In the genomic region with DNA sequence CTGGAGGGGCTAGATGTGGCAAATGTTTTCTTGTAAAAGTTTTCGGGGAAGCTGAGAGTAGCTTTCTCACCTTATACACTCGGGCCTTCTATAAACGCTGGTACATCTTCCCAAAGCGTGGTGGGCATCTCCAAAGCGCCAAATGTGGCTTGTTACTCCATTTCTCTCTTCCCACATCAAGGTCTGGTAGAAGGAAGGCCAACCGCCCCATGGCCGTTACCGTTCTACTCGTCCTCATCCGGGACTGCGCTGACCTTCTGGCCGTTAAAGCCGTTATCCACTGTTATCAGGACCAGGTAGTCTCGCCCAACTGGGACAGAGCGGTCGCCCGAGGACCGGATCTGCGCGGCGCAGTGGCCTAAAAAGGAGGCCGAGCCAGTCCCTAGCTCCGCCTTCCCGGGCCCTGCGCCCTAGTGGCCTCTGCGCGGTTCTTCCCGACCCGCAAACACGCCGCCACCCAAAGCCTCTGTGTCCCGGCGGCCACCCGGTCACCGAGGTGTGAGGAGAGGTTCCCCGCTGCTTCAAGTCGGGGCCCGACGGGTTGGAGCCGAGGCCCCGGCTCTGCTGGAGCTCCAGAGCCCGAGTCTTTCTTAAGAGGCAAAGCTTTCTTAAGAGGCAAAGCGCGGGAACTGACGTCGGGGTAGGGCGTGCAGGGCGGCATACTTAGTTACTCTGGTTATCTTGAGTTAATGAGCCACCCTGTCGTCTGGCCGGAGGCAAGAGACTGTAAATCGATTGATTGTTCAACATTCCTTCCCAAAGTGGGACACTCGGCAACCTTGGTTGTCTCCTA, we compare ENCODE assay signal across 1 cellular context.
A peak's percentile ranks its signal among the peaks of the same experiment; 100 is the strongest.
TF ChIP-seq lines count a peak whose summit lies in the region.

No MANE protein-coding gene starts in this region.

TF ChIP-seq in K562, 482 proteins besides CTCF, POLR2A, EP300 and RAD21 (continued from another document and continues in another):
- TF ChIP-seq, protein P1, sequence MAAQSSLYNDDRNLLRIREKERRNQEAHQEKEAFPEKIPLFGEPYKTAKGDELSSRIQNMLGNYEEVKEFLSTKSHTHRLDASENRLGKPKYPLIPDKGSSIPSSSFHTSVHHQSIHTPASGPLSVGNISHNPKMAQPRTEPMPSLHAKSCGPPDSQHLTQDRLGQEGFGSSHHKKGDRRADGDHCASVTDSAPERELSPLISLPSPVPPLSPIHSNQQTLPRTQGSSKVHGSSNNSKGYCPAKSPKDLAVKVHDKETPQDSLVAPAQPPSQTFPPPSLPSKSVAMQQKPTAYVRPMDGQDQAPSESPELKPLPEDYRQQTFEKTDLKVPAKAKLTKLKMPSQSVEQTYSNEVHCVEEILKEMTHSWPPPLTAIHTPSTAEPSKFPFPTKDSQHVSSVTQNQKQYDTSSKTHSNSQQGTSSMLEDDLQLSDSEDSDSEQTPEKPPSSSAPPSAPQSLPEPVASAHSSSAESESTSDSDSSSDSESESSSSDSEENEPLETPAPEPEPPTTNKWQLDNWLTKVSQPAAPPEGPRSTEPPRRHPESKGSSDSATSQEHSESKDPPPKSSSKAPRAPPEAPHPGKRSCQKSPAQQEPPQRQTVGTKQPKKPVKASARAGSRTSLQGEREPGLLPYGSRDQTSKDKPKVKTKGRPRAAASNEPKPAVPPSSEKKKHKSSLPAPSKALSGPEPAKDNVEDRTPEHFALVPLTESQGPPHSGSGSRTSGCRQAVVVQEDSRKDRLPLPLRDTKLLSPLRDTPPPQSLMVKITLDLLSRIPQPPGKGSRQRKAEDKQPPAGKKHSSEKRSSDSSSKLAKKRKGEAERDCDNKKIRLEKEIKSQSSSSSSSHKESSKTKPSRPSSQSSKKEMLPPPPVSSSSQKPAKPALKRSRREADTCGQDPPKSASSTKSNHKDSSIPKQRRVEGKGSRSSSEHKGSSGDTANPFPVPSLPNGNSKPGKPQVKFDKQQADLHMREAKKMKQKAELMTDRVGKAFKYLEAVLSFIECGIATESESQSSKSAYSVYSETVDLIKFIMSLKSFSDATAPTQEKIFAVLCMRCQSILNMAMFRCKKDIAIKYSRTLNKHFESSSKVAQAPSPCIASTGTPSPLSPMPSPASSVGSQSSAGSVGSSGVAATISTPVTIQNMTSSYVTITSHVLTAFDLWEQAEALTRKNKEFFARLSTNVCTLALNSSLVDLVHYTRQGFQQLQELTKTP (IDR thresholded peaks at IDR 0.05; ENCODE audit: low read depth in 1 of 2, partially characterized antibody in 2 of 2), result peak; percentile 51 to 64
- no peak for TF ChIP-seq ZNF583 (CRISPR knock-in tag; IDR thresholded peaks at IDR 0.05)
- TF ChIP-seq, protein P2, sequence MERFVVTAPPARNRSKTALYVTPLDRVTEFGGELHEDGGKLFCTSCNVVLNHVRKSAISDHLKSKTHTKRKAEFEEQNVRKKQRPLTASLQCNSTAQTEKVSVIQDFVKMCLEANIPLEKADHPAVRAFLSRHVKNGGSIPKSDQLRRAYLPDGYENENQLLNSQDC (CRISPR knock-in tag; IDR thresholded peaks at IDR 0.05), result peak; percentile 49
- TF ChIP-seq, protein P3, sequence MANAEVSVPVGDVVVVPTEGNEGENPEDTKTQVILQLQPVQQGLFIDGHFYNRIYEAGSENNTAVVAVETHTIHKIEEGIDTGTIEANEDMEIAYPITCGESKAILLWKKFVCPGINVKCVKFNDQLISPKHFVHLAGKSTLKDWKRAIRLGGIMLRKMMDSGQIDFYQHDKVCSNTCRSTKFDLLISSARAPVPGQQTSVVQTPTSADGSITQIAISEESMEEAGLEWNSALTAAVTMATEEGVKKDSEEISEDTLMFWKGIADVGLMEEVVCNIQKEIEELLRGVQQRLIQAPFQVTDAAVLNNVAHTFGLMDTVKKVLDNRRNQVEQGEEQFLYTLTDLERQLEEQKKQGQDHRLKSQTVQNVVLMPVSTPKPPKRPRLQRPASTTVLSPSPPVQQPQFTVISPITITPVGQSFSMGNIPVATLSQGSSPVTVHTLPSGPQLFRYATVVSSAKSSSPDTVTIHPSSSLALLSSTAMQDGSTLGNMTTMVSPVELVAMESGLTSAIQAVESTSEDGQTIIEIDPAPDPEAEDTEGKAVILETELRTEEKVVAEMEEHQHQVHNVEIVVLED (CRISPR knock-in tag; IDR thresholded peaks at IDR 0.05), result no peak
- no peak for TF ChIP-seq ZNF133 (CRISPR knock-in tag; IDR thresholded peaks at IDR 0.05)
- TF ChIP-seq HNRNPLL (IDR thresholded peaks at IDR 0.05; ENCODE audit: low read depth, low read length, poor library complexity, severe bottlenecking), result peak; percentile 77
- TF ChIP-seq PTTG1 (tag; IDR thresholded peaks at IDR 0.05; ENCODE audit: low read depth), result no peak
- peak; percentile 15 for TF ChIP-seq MXI1 (IDR thresholded peaks at IDR 0.05; ENCODE audit: low read depth, low read length)
- TF ChIP-seq IRF2 (CRISPR knock-in tag; IDR thresholded peaks at IDR 0.05), result no peak
- TF ChIP-seq TRIM28 (IDR thresholded peaks at IDR 0.05), result no peak; the same call in 1 of the 2 replicates
- TF ChIP-seq CCAR2 (IDR thresholded peaks at IDR 0.05; ENCODE audit: low read depth, low read length), result no peak
- peak; percentile 24; the same call in 1 of the 2 replicates for TF ChIP-seq ZBTB17 (CRISPR knock-in tag; IDR thresholded peaks at IDR 0.05)
- TF ChIP-seq, protein P4, sequence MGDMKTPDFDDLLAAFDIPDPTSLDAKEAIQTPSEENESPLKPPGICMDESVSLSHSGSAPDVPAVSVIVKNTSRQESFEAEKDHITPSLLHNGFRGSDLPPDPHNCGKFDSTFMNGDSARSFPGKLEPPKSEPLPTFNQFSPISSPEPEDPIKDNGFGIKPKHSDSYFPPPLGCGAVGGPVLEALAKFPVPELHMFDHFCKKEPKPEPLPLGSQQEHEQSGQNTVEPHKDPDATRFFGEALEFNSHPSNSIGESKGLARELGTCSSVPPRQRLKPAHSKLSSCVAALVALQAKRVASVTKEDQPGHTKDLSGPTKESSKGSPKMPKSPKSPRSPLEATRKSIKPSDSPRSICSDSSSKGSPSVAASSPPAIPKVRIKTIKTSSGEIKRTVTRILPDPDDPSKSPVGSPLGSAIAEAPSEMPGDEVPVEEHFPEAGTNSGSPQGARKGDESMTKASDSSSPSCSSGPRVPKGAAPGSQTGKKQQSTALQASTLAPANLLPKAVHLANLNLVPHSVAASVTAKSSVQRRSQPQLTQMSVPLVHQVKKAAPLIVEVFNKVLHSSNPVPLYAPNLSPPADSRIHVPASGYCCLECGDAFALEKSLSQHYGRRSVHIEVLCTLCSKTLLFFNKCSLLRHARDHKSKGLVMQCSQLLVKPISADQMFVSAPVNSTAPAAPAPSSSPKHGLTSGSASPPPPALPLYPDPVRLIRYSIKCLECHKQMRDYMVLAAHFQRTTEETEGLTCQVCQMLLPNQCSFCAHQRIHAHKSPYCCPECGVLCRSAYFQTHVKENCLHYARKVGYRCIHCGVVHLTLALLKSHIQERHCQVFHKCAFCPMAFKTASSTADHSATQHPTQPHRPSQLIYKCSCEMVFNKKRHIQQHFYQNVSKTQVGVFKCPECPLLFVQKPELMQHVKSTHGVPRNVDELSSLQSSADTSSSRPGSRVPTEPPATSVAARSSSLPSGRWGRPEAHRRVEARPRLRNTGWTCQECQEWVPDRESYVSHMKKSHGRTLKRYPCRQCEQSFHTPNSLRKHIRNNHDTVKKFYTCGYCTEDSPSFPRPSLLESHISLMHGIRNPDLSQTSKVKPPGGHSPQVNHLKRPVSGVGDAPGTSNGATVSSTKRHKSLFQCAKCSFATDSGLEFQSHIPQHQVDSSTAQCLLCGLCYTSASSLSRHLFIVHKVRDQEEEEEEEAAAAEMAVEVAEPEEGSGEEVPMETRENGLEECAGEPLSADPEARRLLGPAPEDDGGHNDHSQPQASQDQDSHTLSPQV (IDR thresholded peaks at IDR 0.05), result peak; percentile 99
- no peak; the same call in 1 of the 2 replicates for TF ChIP-seq GTF2A2 (tag; IDR thresholded peaks at IDR 0.05)
- peak; percentile 92 for TF ChIP-seq GATAD2B (IDR thresholded peaks at IDR 0.05; ENCODE audit: borderline replicate concordance)
- TF ChIP-seq ZC3H8 (IDR thresholded peaks at IDR 0.05), result no peak
- no peak for TF ChIP-seq BRCA1 (IDR thresholded peaks at IDR 0.05)
- TF ChIP-seq BRCA1 (CRISPR knock-in tag; IDR thresholded peaks at IDR 0.05), result no peak
- TF ChIP-seq DNMT1 (IDR thresholded peaks at IDR 0.05), result no peak
- TF ChIP-seq, protein P5, sequence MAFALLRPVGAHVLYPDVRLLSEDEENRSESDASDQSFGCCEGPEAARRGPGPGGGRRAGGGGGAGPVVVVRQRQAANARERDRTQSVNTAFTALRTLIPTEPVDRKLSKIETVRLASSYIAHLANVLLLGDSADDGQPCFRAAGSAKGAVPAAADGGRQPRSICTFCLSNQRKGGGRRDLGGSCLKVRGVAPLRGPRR (CRISPR knock-in tag; IDR thresholded peaks at IDR 0.05), result peak; percentile 72; the same call in 1 of the 2 replicates
- TF ChIP-seq, protein P6, sequence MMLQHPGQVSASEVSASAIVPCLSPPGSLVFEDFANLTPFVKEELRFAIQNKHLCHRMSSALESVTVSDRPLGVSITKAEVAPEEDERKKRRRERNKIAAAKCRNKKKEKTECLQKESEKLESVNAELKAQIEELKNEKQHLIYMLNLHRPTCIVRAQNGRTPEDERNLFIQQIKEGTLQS (IDR thresholded peaks at IDR 0.05), result peak; percentile 17; the same call in 1 of the 2 replicates
- TF ChIP-seq, protein P6 (CRISPR knock-in tag; conservative IDR thresholded peaks at IDR 0.05), result peak; percentile 71; the same call in 1 of the 2 replicates
- TF ChIP-seq NFXL1 (CRISPR knock-in tag; IDR thresholded peaks at IDR 0.05), result no peak
- peak; percentile 90; the same call in 1 of the 2 replicates for TF ChIP-seq NBN (IDR thresholded peaks at IDR 0.05; ENCODE audit: low read depth)
- TF ChIP-seq ARID1B (IDR thresholded peaks at IDR 0.05), result peak; percentile 71
- TF ChIP-seq ZSCAN32 (CRISPR knock-in tag; IDR thresholded peaks at IDR 0.05), result no peak
- no peak for TF ChIP-seq ARHGAP35 (IDR thresholded peaks at IDR 0.05; ENCODE audit: partially characterized antibody)
- no peak for TF ChIP-seq ZNF695 (CRISPR knock-in tag; IDR thresholded peaks at IDR 0.05)
- TF ChIP-seq SREBF2 (CRISPR knock-in tag; IDR thresholded peaks at IDR 0.05), result no peak
- TF ChIP-seq, protein P7, sequence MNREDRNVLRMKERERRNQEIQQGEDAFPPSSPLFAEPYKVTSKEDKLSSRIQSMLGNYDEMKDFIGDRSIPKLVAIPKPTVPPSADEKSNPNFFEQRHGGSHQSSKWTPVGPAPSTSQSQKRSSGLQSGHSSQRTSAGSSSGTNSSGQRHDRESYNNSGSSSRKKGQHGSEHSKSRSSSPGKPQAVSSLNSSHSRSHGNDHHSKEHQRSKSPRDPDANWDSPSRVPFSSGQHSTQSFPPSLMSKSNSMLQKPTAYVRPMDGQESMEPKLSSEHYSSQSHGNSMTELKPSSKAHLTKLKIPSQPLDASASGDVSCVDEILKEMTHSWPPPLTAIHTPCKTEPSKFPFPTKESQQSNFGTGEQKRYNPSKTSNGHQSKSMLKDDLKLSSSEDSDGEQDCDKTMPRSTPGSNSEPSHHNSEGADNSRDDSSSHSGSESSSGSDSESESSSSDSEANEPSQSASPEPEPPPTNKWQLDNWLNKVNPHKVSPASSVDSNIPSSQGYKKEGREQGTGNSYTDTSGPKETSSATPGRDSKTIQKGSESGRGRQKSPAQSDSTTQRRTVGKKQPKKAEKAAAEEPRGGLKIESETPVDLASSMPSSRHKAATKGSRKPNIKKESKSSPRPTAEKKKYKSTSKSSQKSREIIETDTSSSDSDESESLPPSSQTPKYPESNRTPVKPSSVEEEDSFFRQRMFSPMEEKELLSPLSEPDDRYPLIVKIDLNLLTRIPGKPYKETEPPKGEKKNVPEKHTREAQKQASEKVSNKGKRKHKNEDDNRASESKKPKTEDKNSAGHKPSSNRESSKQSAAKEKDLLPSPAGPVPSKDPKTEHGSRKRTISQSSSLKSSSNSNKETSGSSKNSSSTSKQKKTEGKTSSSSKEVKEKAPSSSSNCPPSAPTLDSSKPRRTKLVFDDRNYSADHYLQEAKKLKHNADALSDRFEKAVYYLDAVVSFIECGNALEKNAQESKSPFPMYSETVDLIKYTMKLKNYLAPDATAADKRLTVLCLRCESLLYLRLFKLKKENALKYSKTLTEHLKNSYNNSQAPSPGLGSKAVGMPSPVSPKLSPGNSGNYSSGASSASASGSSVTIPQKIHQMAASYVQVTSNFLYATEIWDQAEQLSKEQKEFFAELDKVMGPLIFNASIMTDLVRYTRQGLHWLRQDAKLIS (CRISPR knock-in tag; IDR thresholded peaks at IDR 0.05), result peak; percentile 77
- TF ChIP-seq MYNN (IDR thresholded peaks at IDR 0.05), result peak; percentile 35; the same call in 1 of the 2 replicates
- no peak for TF ChIP-seq MYNN (CRISPR knock-in tag; IDR thresholded peaks at IDR 0.05)
- no peak for TF ChIP-seq NCOA2 (IDR thresholded peaks at IDR 0.05; ENCODE audit: partially characterized antibody in 2 of 2)
- peak; percentile 96 for TF ChIP-seq EP400 (IDR thresholded peaks at IDR 0.05)
- TF ChIP-seq U2AF2 (optimal IDR thresholded peaks at IDR 0.05; ENCODE audit: low read depth, low read length), result no peak
- TF ChIP-seq ZNF239 (CRISPR knock-in tag; IDR thresholded peaks at IDR 0.05), result no peak
- no peak for TF ChIP-seq ZNF212 (CRISPR knock-in tag; IDR thresholded peaks at IDR 0.05)
- no peak; the same call in 1 of the 2 replicates for TF ChIP-seq RAD51 (IDR thresholded peaks at IDR 0.05; ENCODE audit: borderline replicate concordance, low read depth)
- peak; percentile 89 for TF ChIP-seq ZNF12 (CRISPR knock-in tag; IDR thresholded peaks at IDR 0.05)
- TF ChIP-seq TAF7 (tag; IDR thresholded peaks at IDR 0.05), result peak; percentile 89
- TF ChIP-seq, protein P8, sequence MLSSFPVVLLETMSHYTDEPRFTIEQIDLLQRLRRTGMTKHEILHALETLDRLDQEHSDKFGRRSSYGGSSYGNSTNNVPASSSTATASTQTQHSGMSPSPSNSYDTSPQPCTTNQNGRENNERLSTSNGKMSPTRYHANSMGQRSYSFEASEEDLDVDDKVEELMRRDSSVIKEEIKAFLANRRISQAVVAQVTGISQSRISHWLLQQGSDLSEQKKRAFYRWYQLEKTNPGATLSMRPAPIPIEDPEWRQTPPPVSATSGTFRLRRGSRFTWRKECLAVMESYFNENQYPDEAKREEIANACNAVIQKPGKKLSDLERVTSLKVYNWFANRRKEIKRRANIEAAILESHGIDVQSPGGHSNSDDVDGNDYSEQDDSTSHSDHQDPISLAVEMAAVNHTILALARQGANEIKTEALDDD (IDR thresholded peaks at IDR 0.05), result peak; percentile 95
- TF ChIP-seq, protein P9, sequence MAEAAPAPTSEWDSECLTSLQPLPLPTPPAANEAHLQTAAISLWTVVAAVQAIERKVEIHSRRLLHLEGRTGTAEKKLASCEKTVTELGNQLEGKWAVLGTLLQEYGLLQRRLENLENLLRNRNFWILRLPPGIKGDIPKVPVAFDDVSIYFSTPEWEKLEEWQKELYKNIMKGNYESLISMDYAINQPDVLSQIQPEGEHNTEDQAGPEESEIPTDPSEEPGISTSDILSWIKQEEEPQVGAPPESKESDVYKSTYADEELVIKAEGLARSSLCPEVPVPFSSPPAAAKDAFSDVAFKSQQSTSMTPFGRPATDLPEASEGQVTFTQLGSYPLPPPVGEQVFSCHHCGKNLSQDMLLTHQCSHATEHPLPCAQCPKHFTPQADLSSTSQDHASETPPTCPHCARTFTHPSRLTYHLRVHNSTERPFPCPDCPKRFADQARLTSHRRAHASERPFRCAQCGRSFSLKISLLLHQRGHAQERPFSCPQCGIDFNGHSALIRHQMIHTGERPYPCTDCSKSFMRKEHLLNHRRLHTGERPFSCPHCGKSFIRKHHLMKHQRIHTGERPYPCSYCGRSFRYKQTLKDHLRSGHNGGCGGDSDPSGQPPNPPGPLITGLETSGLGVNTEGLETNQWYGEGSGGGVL (CRISPR knock-in tag; IDR thresholded peaks at IDR 0.05), result no peak
- no peak for TF ChIP-seq ZNF780A (CRISPR knock-in tag; IDR thresholded peaks at IDR 0.05)
- TF ChIP-seq XRCC3 (IDR thresholded peaks at IDR 0.05), result no peak
- TF ChIP-seq NFATC3 (IDR thresholded peaks at IDR 0.05), result no peak; the same call in 1 of the 2 replicates
- 0 out of 2 replicates have a peak, but pooled peaks have one; percentile 31 for TF ChIP-seq ZNF77 (CRISPR knock-in tag; IDR thresholded peaks at IDR 0.05)
- no peak for TF ChIP-seq ARID2 (IDR thresholded peaks at IDR 0.05)
